Comparison of ENCODE assay signal across 1 cellular context in the genomic region with DNA sequence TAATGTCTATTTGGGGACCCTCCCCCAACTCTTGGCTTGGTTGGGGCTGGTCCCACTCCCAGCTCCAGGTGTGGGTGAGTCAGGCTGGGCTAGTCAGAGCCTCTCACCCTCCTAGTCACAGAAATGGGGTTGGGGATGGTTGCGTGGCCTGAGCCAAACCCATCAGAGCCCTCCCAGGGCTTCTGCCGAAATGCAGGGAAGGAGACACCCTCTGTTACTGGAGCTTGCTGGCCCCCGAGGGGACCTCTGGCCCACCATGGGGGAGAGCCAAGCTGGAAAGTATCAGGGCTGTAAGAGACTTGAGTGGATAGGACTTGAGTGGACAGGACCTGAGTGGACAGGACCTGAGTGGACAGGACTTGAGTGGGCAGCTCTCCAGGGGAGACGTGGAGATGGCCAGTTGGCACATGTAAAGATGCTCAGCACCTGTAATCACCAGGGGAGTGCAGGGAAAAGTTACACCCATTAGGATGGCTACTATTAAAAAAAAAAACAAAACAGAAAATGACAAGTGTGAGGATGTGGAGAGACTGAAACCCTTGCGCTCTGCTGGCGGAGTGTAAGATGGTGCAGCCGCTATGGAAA.
TF ChIP-seq lines count a peak whose summit lies in the region.

No MANE protein-coding gene starts in this region.

TF ChIP-seq in WTC11, 78 proteins besides CTCF, POLR2A, EP300 and RAD21 (continued from another document):
- TF ChIP-seq ZNF281 (CRISPR knock-in tag; IDR thresholded peaks at IDR 0.05) (no peak), ETV6 (CRISPR knock-in tag; IDR thresholded peaks at IDR 0.05) (no peak), FOXJ3 (CRISPR knock-in tag; IDR thresholded peaks at IDR 0.05; ENCODE audit: borderline replicate concordance) (no peak), IRF1 (CRISPR knock-in tag; IDR thresholded peaks at IDR 0.05) (no peak), ZNF512 (CRISPR knock-in tag; IDR thresholded peaks at IDR 0.05; ENCODE audit: borderline replicate concordance) (no peak), TP53 (CRISPR knock-in tag; IDR thresholded peaks at IDR 0.05) (no peak)
